Comparison of ENCODE assay signal across 34 cellular contexts in the genomic region with DNA sequence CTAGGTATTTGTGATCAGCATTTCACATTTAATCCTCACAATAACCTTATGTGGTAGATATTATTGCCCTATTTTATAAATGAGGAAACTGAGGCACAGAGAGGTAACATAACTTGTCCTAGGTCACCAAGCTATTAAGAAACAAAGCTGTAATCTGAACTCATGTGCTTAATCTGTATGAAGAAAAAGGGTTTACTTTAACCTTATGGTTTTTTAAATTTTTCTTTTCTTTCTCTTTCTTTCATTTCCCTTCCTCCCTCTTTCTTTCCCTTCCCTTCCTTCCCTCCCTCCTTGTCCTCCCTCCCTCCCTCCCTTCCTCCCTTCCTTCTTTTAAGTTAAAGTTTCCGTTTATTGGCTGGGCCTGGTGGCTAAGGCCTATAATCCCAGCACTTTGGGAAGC.
"Had no signal": no experiment of that assay in that cellular context is flagged by ENCODE, and none has a peak within 500 bp of the region (broad histone marks: within the 10 kb centered on the region; RNA-seq: fewer than 3 reads in every experiment).

No MANE protein-coding gene starts in this region.

- H3K27me3 ChIP-seq: MG63 had no signal

- H3K9ac ChIP-seq: KMS-11 had no signal

- H3K9me3 ChIP-seq: MG63 had no signal

- DNase-seq: Karpas-422, Kasumi-1, MG63, MM.1S, MV-4-11, NCI-H1048, NCI-H1092, NCI-H1092 treated with DMSO at 0.1 percent for 48 hours, NCI-H1105, NCI-H1105 treated with DMSO at 0.1 percent for 48 hours, NCI-H1417, NCI-H1417 treated with DMSO at 0.1 percent for 48 hours, NCI-H1436, NCI-H1436 treated with DMSO at 0.1 percent for 48 hours, NCI-H146, NCI-H1694, NCI-H1694 treated with DMSO at 0.1 percent for 48 hours, NCI-H187, NCI-H187 treated with DMSO at 0.1 percent for 48 hours, NCI-H1930, NCI-H2029, NCI-H2029 treated with DMSO at 0.1 percent for 48 hours, NCI-H2081, NCI-H2081 treated with DMSO at 0.1 percent for 48 hours, NCI-H2107, NCI-H2171, NCI-H2171 treated with DMSO at 0.1 percent for 48 hours, NCI-H2227 treated with DMSO at 0.1 percent for 48 hours, NCI-H226, NCI-H345, NCI-H446, NCI-H446 treated with DMSO at 0.1 percent for 48 hours, NCI-H510A had no signal

- H3K4me3 ChIP-seq: MG63 had no signal

- H3K36me3 ChIP-seq: MG63 had no signal

- H3K27ac ChIP-seq: KMS-11 had no signal
